Comparison of ENCODE assay signal across 19 cellular contexts in genomic region chr16:11333696-11334095, GRCh38. TPM values are rescaled to one million over a fixed set of nuclear protein-coding genes. Genes with fewer than 3 reads are reported as not detected.
A peak's percentile ranks its signal among the peaks of the same experiment; 100 is the strongest.
DNase-seq lines count a peak whose midpoint lies in the region; ATAC-seq and TF ChIP-seq lines count a peak whose summit lies in the region.
"Had no signal": no experiment of that assay in that cellular context is flagged by ENCODE, and none has a peak within 500 bp of the region (broad histone marks: within the 10 kb centered on the region; RNA-seq: fewer than 3 reads in every experiment).

No MANE protein-coding gene starts in this region.

- no peak overlapping the region for H2BK15ac ChIP-seq in mesenchymal stem cell (ENCODE audit: low read depth, poor library complexity, severe bottlenecking)

- H3K27ac Mint-ChIP-seq in dendritic cell treated with granulocyte-macrophage colony-stimulating factor and Interleukin-4, amounts not matched to agents 40 ng/mL and 50 ng/mL, for 4 days: peak overlapping the region; percentile 16
- H3K27ac Mint-ChIP-seq in CD8-positive, alpha-beta memory T cell: no peak overlapping the region
- H3K27ac Mint-ChIP-seq: effector memory CD8-positive, alpha-beta T cell; progenitor cell of endocrine pancreas had no signal

- no peak overlapping the region for H3K18ac ChIP-seq in mesenchymal stem cell (ENCODE audit: low read depth in 1 of 2, low read length in 2 of 2)

- no peak overlapping the region for H3K23ac ChIP-seq in mesenchymal stem cell (ENCODE audit: low read length in 2 of 2)

- H3K4me1 ChIP-seq in BLaER1: peaks cover 35% of the 10 kb centered on the region
- peaks cover 13% of the 10 kb centered on the region for H3K4me1 ChIP-seq in mesenchymal stem cell (ENCODE audit: control insufficient read depth, insufficient read depth, low read depth, low read length)
- peaks cover 7% of the 10 kb centered on the region for H3K4me1 ChIP-seq in CD8-positive, alpha-beta memory T cell (ENCODE audit: insufficient read depth, low read length)
- peaks cover 12% of the 10 kb centered on the region for H3K4me1 ChIP-seq in A673 (ENCODE audit: insufficient read depth, low read length, poor library complexity, severe bottlenecking)

- DNase-seq in mesenchymal stem cell (no peak), superior temporal gyrus (ENCODE audit: extremely low spot score) (no peak), A673 (ENCODE audit: low spot score) (no peak)
- DNase-seq in CD8-positive, alpha-beta memory T cell: no peak
- DNase-seq: activated CD4-positive, alpha-beta T cell treated with anti-CD3 and anti-CD28 coated beads, Interleukin-2, amount 50 U/mL, for 1 hour; activated gamma-delta T cell treated with Interleukin-2 at 50 U/mL for 16 hours; aorta; effector memory CD8-positive, alpha-beta T cell; naive thymus-derived CD4-positive, alpha-beta T cell; Peyer's patch; stimulated activated CD4-positive, alpha-beta T cell treated with anti-CD3 and anti-CD28 coated beads, Interleukin-4, amount 100 ng/mL, for 1 hour had no signal

- no peak overlapping the region for H3K4me3 Mint-ChIP-seq in dendritic cell treated with granulocyte-macrophage colony-stimulating factor and Interleukin-4, amounts not matched to agents 40 ng/mL and 50 ng/mL, for 4 days
- H3K4me3 Mint-ChIP-seq in CD8-positive, alpha-beta memory T cell: no peak overlapping the region
- H3K4me3 Mint-ChIP-seq: effector memory CD8-positive, alpha-beta T cell; naive thymus-derived CD4-positive, alpha-beta T cell had no signal

- H3K36me3 ChIP-seq in BLaER1: no peaks in the 10 kb centered on the region
- H3K36me3 ChIP-seq in mesenchymal stem cell (ENCODE audit: control insufficient read depth in 1 of 2, insufficient read depth in 2 of 2, low read depth in 1 of 2, low read length in 2 of 2): no peaks in the 10 kb centered on the region
- H3K36me3 ChIP-seq in CD8-positive, alpha-beta memory T cell (ENCODE audit: insufficient read depth, low read length): no peaks in the 10 kb centered on the region
- no peaks in the 10 kb centered on the region for H3K36me3 ChIP-seq in A673 (ENCODE audit: insufficient read depth, low read length, poor library complexity, severe bottlenecking)
- H3K36me3 ChIP-seq: Peyer's patch had no signal

- peaks cover 39% of the 10 kb centered on the region for H3K27me3 Mint-ChIP-seq in dendritic cell treated with granulocyte-macrophage colony-stimulating factor and Interleukin-4, amounts not matched to agents 40 ng/mL and 50 ng/mL, for 4 days
- H3K27me3 Mint-ChIP-seq in CD8-positive, alpha-beta memory T cell: peaks cover 3 to 8% of the 10 kb centered on the region in 2 donors
- H3K27me3 Mint-ChIP-seq: progenitor cell of endocrine pancreas had no signal

- POLR2A ChIA-PET in CD8-positive, alpha-beta memory T cell (lab: Charles Lee): no interaction called here
- POLR2A ChIA-PET in A673 (lab: Charles Lee; ENCODE audit: low non-redundant PET): no interaction called here

- H3K79me1 ChIP-seq in mesenchymal stem cell (replicated peaks; ENCODE audit: low read length, poor library complexity, severe bottlenecking): no peaks in the 10 kb centered on the region

- no peaks in the 10 kb centered on the region for H3K9me3 Mint-ChIP-seq in dendritic cell treated with granulocyte-macrophage colony-stimulating factor and Interleukin-4, amounts not matched to agents 40 ng/mL and 50 ng/mL, for 4 days
- no peaks in the 10 kb centered on the region for H3K9me3 Mint-ChIP-seq in CD8-positive, alpha-beta memory T cell
- H3K9me3 Mint-ChIP-seq: effector memory CD8-positive, alpha-beta T cell; naive thymus-derived CD4-positive, alpha-beta T cell had no signal

- H2BK5ac ChIP-seq in mesenchymal stem cell (ENCODE audit: low read depth, low read length, poor library complexity, severe bottlenecking): no peak overlapping the region

- no peak for TF ChIP-seq RAD21 in Ishikawa (IDR thresholded peaks at IDR 0.05; ENCODE audit: low read depth)

- TF ChIP-seq CTCF in A673 (conservative IDR thresholded peaks at IDR 0.05; ENCODE audit: low read depth, low read length): no peak

- H3K4me2 ChIP-seq in BLaER1 (peak overlapping the region; percentile 19; the same call in 1 of the 2 replicates), mesenchymal stem cell (ENCODE audit: low read length, poor library complexity, severe bottlenecking) (no peak overlapping the region)
- H3K4me2 ChIP-seq: smooth muscle cell had no signal

- no peaks in the 10 kb centered on the region for H4K20me1 ChIP-seq in BLaER1

- H4K91ac ChIP-seq in mesenchymal stem cell (ENCODE audit: low read length): no peak overlapping the region

- H3K4me1 Mint-ChIP-seq in dendritic cell treated with granulocyte-macrophage colony-stimulating factor and Interleukin-4, amounts not matched to agents 40 ng/mL and 50 ng/mL, for 4 days (ENCODE audit: low read depth): peaks cover 28% of the 10 kb centered on the region
- peaks cover 6 to 13% (median 8%) of the 10 kb centered on the region in 3 donors for H3K4me1 Mint-ChIP-seq in CD8-positive, alpha-beta memory T cell

- H3K27me3 ChIP-seq in BLaER1 (no peaks in the 10 kb centered on the region), mesenchymal stem cell (ENCODE audit: control insufficient read depth in 1 of 2, insufficient read depth in 1 of 2, low read length in 2 of 2) (peaks cover 0 to 4% of the 10 kb centered on the region in 2 experiments), A673 (replicated peaks; ENCODE audit: insufficient read depth, low read depth, low read length, poor library complexity) (no peaks in the 10 kb centered on the region)
- no peaks in the 10 kb centered on the region for H3K27me3 ChIP-seq in CD8-positive, alpha-beta memory T cell (ENCODE audit: insufficient read depth, low read length, poor library complexity, severe bottlenecking)
- H3K27me3 ChIP-seq: Peyer's patch had no signal

- 75% methylated on average over 8 of the region's 8 CpGs for WGBS in mesenchymal stem cell

- H2AFZ ChIP-seq in mesenchymal stem cell (ENCODE audit: low read depth, low read length): no peak overlapping the region

- TF ChIP-seq EP300 in Ishikawa (IDR thresholded peaks at IDR 0.05; ENCODE audit: borderline replicate concordance): no peak

- H2AK5ac ChIP-seq in mesenchymal stem cell (ENCODE audit: low read length, severe bottlenecking): peak overlapping the region; percentile 54

- CTCF ChIA-PET in CD8-positive, alpha-beta memory T cell (lab: Charles Lee): interaction anchor here (1.5 to 2.0 kb wide), 2 partner anchors 8 to 17 kb away, joined by 3 to 6 read pairs; no protein-coding TSS in a partner anchor
- CTCF ChIA-PET in A673 (lab: Charles Lee): no interaction called here

- no peak overlapping the region for H3K4ac ChIP-seq in mesenchymal stem cell (ENCODE audit: low read depth in 1 of 2, low read length in 2 of 2)

- H3K27ac ChIP-seq in BLaER1: no peak overlapping the region
- H3K27ac ChIP-seq in mesenchymal stem cell (ENCODE audit: low read length, poor library complexity, severe bottlenecking): no peak overlapping the region
- no peak overlapping the region for H3K27ac ChIP-seq in CD8-positive, alpha-beta memory T cell (ENCODE audit: low read depth, low read length)
- no peak overlapping the region for H3K27ac ChIP-seq in A673 (ENCODE audit: low read depth, low read length, poor library complexity, severe bottlenecking)
- H3K27ac ChIP-seq: Peyer's patch had no signal

- no peak overlapping the region for H3K4me3 ChIP-seq in BLaER1
- no peak overlapping the region for H3K4me3 ChIP-seq in mesenchymal stem cell (ENCODE audit: insufficient read depth in 1 of 2, low read depth in 1 of 2, low read length in 2 of 2)
- no peak overlapping the region for H3K4me3 ChIP-seq in CD8-positive, alpha-beta memory T cell (ENCODE audit: low read length)
- H3K4me3 ChIP-seq in A673 (ENCODE audit: low read depth, low read length, poor library complexity, severe bottlenecking): no peak overlapping the region
- H3K4me3 ChIP-seq: Peyer's patch, smooth muscle cell had no signal

- H3K9ac ChIP-seq in BLaER1 (no peak overlapping the region), mesenchymal stem cell (ENCODE audit: low read length) (no peak overlapping the region)

- H3K36me3 Mint-ChIP-seq in dendritic cell treated with granulocyte-macrophage colony-stimulating factor and Interleukin-4, amounts not matched to agents 40 ng/mL and 50 ng/mL, for 4 days (ENCODE audit: low read depth): no peaks in the 10 kb centered on the region
- no peaks in the 10 kb centered on the region for H3K36me3 Mint-ChIP-seq in CD8-positive, alpha-beta memory T cell

- no peak overlapping the region for H2BK120ac ChIP-seq in mesenchymal stem cell (ENCODE audit: low read depth, low read length)

- BruUV-seq in A673 (replicated peaks; lab: Mats Ljungman, UMichigan): no TSS peak

- H3K9me3 ChIP-seq in BLaER1 (no peaks in the 10 kb centered on the region), mesenchymal stem cell (ENCODE audit: control insufficient read depth, low read length) (no peaks in the 10 kb centered on the region), A673 (ENCODE audit: low read depth, low read length, poor library complexity, severe bottlenecking) (no peaks in the 10 kb centered on the region)
- H3K9me3 ChIP-seq in CD8-positive, alpha-beta memory T cell (ENCODE audit: low read length): no peaks in the 10 kb centered on the region
- H3K9me3 ChIP-seq: Peyer's patch had no signal

- no peak overlapping the region for H4K8ac ChIP-seq in mesenchymal stem cell (ENCODE audit: low read length)

- no peak for ATAC-seq in HG03520 (IDR thresholded peaks at IDR 0.05; ENCODE audit: unreplicated experiment)
- ATAC-seq: effector memory CD8-positive, alpha-beta T cell; naive thymus-derived CD4-positive, alpha-beta T cell had no signal

- H2BK12ac ChIP-seq in mesenchymal stem cell (ENCODE audit: low read length in 2 of 2): no peak overlapping the region

- intact Hi-C loops in dendritic cell treated with granulocyte-macrophage colony-stimulating factor and Interleukin-4, amounts not matched to agents 40 ng/mL and 50 ng/mL, for 4 days (cut with micrococcal nuclease): no loop called here
- intact Hi-C loops in A673 (cut with micrococcal nuclease; ENCODE audit: unreplicated experiment): no loop called here

- no peak overlapping the region for H3K14ac ChIP-seq in mesenchymal stem cell (ENCODE audit: low read length in 2 of 2)

TF ChIP-seq in Ishikawa, 13 proteins besides CTCF, POLR2A, EP300 and RAD21:
- TF ChIP-seq EGR1 (IDR thresholded peaks at IDR 0.05) (peak; percentile 84), TCF12 (IDR thresholded peaks at IDR 0.05; ENCODE audit: low read depth) (0 out of 2 replicates have a peak, but pooled peaks have one; percentile 17), YY1 (IDR thresholded peaks at IDR 0.05; ENCODE audit: low read depth) (no peak)

RNA-seq across cellular contexts. Expression of gene RMI2, which starts 11.6 kb away (rescaled TPM):
- polyA plus RNA-seq in mesenchymal stem cell (2013, experiment 1 of 2): 4.6 TPM
- 4.4 TPM for polyA plus RNA-seq in mesenchymal stem cell (2013, experiment 2 of 2)
- 10 to 100 TPM; 37.0 to 38.3 TPM for total RNA-seq in CD8-positive, alpha-beta memory T cell
- 1.1 TPM for polyA plus RNA-seq in CD8-positive, alpha-beta memory T cell
- 28.5 and 38.4 TPM in 2 replicates for total RNA-seq in A673 (2021)

RNA-seq across cellular contexts. Expression of gene PRM1, which starts 52.6 kb away (rescaled TPM):
- polyA plus RNA-seq in mesenchymal stem cell (2013, experiment 1 of 2): not detected
- not detected for polyA plus RNA-seq in mesenchymal stem cell (2013, experiment 2 of 2)
- total RNA-seq in CD8-positive, alpha-beta memory T cell: not detected
- not detected for polyA plus RNA-seq in CD8-positive, alpha-beta memory T cell
- total RNA-seq in A673 (2021): not detected in 2 replicates
- total RNA-seq: aorta; chondrocyte; naive thymus-derived CD4-positive, alpha-beta T cell; Peyer's patch; progenitor cell of endocrine pancreas; smooth muscle cell; urinary bladder had no signal
- polyA plus RNA-seq: aorta; naive thymus-derived CD4-positive, alpha-beta T cell; smooth muscle cell; urinary bladder had no signal

RNA-seq across cellular contexts. Expression of gene PRM2, which starts 57.4 kb away (rescaled TPM):
- not detected for polyA plus RNA-seq in mesenchymal stem cell (2013, experiment 1 of 2)
- polyA plus RNA-seq in mesenchymal stem cell (2013, experiment 2 of 2): not detected
- total RNA-seq in CD8-positive, alpha-beta memory T cell: not detected
- not detected for polyA plus RNA-seq in CD8-positive, alpha-beta memory T cell
- total RNA-seq in A673 (2021): not detected in 2 replicates
- total RNA-seq: aorta; chondrocyte; naive thymus-derived CD4-positive, alpha-beta T cell; Peyer's patch; progenitor cell of endocrine pancreas; smooth muscle cell; urinary bladder had no signal
- polyA plus RNA-seq: aorta; naive thymus-derived CD4-positive, alpha-beta T cell; smooth muscle cell; urinary bladder had no signal
